20 cellular contexts compared by ENCODE assay signal in the genomic region with DNA sequence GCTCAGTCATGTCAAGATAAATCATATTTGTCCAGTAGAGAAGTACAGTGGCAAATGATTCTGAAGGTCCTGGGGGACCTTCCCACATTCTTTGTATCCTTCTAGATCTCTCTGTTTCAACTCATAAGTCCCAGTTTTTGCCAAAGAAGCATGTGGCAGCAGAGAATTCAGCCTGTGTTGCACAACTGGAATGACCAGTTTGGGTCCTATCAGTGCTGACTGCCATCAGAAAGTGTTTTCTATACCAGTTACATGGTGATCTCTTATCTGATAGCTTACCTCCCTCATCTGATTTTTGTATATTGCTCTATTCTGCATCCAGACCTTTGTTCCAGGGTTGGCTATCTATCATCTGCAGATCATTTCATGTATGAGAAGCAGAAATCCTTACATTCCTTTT. TPM values are rescaled to one million over a fixed set of nuclear protein-coding genes. Genes with fewer than 3 reads are reported as not detected.
DNase-seq lines count a peak whose midpoint lies in the region; ATAC-seq and TF ChIP-seq lines count a peak whose summit lies in the region.
"Had no signal": no experiment of that assay in that cellular context is flagged by ENCODE, and none has a peak within 500 bp of the region (broad histone marks: within the 10 kb centered on the region; RNA-seq: fewer than 3 reads in every experiment).

No MANE protein-coding gene starts in this region.

- no peaks in the 10 kb centered on the region for H3K9me3 ChIP-seq in HCT116 (ENCODE audit: control insufficient read depth in 1 of 2, insufficient read depth in 1 of 2, low read depth in 1 of 2, low read length in 2 of 2)
- H3K9me3 ChIP-seq in upper lobe of right lung: no peaks in the 10 kb centered on the region
- H3K9me3 ChIP-seq: BLaER1 treated with 17β-estradiol and CSF1 and Interleukin-3, amounts not matched to agents 10 nM and 100 nM had no signal

- TF ChIP-seq CTCF in HCT116 (IDR thresholded peaks at IDR 0.05 in 2 of 3, conservative IDR thresholded peaks at IDR 0.05 in 1 of 3; ENCODE audit: borderline replicate concordance in 1 of 3, insufficient read depth in 1 of 3, low read depth in 2 of 3, low read length in 2 of 3): no peak
- no peak for TF ChIP-seq CTCF in VCaP (conservative IDR thresholded peaks at IDR 0.05)
- no peak for TF ChIP-seq CTCF in mesothelial cell of epicardium (IDR thresholded peaks at IDR 0.05; ENCODE audit: unreplicated experiment)
- TF ChIP-seq CTCF in upper lobe of right lung (IDR thresholded peaks at IDR 0.05): no peak
- no peak for TF ChIP-seq CTCF in dorsolateral prefrontal cortex (IDR thresholded peaks at IDR 0.05 in 54 of 56, conservative IDR thresholded peaks at IDR 0.05 in 2 of 56; ENCODE audit: low read depth in 1 of 56, partially characterized antibody in 56 of 56)

- CTCF ChIA-PET in HCT116 (lab: Charles Lee): no interaction called here

- no peak overlapping the region for H2AFZ ChIP-seq in HCT116 (ENCODE audit: low read depth, low read length, poor library complexity, severe bottlenecking)

- POLR2A ChIA-PET in HCT116 (lab: Charles Lee): no interaction called here

- RAD21 ChIA-PET in HCT116 (lab: Charles Lee; ENCODE audit: low non-redundant PET in 1 of 2, low total read pairs in 2 of 2, uncharacterized antibody in 2 of 2, unreplicated experiment in 2 of 2): no interaction called here

- no peak for TF ChIP-seq RAD21 in HCT116 (IDR thresholded peaks at IDR 0.05; ENCODE audit: low read depth)

- BruUV-seq in HCT116 (replicated peaks; lab: Mats Ljungman, UMichigan): no TSS peak

- no peaks in the 10 kb centered on the region for H4K20me1 ChIP-seq in HCT116 (ENCODE audit: insufficient read depth)

- DNase-seq in HCT116 (ENCODE audit: low read depth, low spot score): no peak
- DNase-seq in mesothelial cell of epicardium (ENCODE audit: low spot score in 2 of 2, unreplicated experiment in 2 of 2): no peak
- no peak for DNase-seq in upper lobe of right lung
- DNase-seq in dorsolateral prefrontal cortex: no peak
- no peak for DNase-seq in NOMO-1 treated with DMSO at 0.1 percent for 48 hours (lab: John Stamatoyannopoulos, UW; ENCODE audit: unreplicated experiment)
- no peak for DNase-seq in activated T-helper 1 cell treated with anti-CD3 and anti-CD28 coated beads, Interleukin-12 subunit alpha, Interleukin-12 subunit beta, Interleukin-2, Interleukin-4 antibody, amounts not matched to agents 30 ng/mL and 10 ng/mL and 1 ng/mL, durations not matched to agents 14 hours and 24 hours and 36 hours (ENCODE audit: low spot score)
- DNase-seq: CD8-positive, alpha-beta memory T cell; DND-41; HFFc6; NCI-H1105 treated with DMSO at 0.1 percent for 48 hours; NCI-H1694; NCI-H2107; NCI-H510A; NCI-H774 had no signal

- no peaks in the 10 kb centered on the region for H3K36me3 Mint-ChIP-seq in mesothelial cell of epicardium
- no peaks in the 10 kb centered on the region for H3K36me3 Mint-ChIP-seq in activated T-helper 1 cell treated with anti-CD3 and anti-CD28 coated beads, Interleukin-12 subunit alpha, Interleukin-12 subunit beta, Interleukin-2, Interleukin-4 antibody, amounts not matched to agents 30 ng/mL and 10 ng/mL and 1 ng/mL, durations not matched to agents 14 hours and 24 hours and 36 hours (ENCODE audit: low read depth)
- H3K36me3 Mint-ChIP-seq: CD8-positive, alpha-beta memory T cell had no signal

- H3K4me2 ChIP-seq in HCT116 (ENCODE audit: low read length): no peak overlapping the region
- H3K4me2 ChIP-seq: BLaER1 treated with 17β-estradiol and CSF1 and Interleukin-3, amounts not matched to agents 10 nM and 100 nM had no signal

- H3K4me1 ChIP-seq in HCT116 (ENCODE audit: control insufficient read depth in 1 of 2, insufficient read depth in 2 of 2, low read length in 2 of 2) (peaks cover 3 to 5% of the 10 kb centered on the region in 2 experiments; a peak in 2 of 4 replicates), upper lobe of right lung (no peaks in the 10 kb centered on the region)

- no peaks in the 10 kb centered on the region for H3K9me2 ChIP-seq in HCT116 (ENCODE audit: insufficient read depth)

- no peak overlapping the region for H3K4me3 Mint-ChIP-seq in mesothelial cell of epicardium
- H3K4me3 Mint-ChIP-seq in activated T-helper 1 cell treated with anti-CD3 and anti-CD28 coated beads, Interleukin-12 subunit alpha, Interleukin-12 subunit beta, Interleukin-2, Interleukin-4 antibody, amounts not matched to agents 30 ng/mL and 10 ng/mL and 1 ng/mL, durations not matched to agents 14 hours and 24 hours and 36 hours: no peak overlapping the region
- H3K4me3 Mint-ChIP-seq: CD8-positive, alpha-beta memory T cell; HFFc6 had no signal

- no peaks in the 10 kb centered on the region for H3K79me2 ChIP-seq in HCT116 (ENCODE audit: insufficient read depth, low read length)

- H3K36me3 ChIP-seq in HCT116 (ENCODE audit: control insufficient read depth in 1 of 2, insufficient read depth in 2 of 2, low read length in 2 of 2) (no peaks in the 10 kb centered on the region), upper lobe of right lung (peaks cover 4% of the 10 kb centered on the region)

- no peaks in the 10 kb centered on the region for H3K27me3 ChIP-seq in HCT116 (ENCODE audit: insufficient read depth, low read length)
- H3K27me3 ChIP-seq in upper lobe of right lung: no peaks in the 10 kb centered on the region
- H3K27me3 ChIP-seq in dorsolateral prefrontal cortex: no peaks in the 10 kb centered on the region
- H3K27me3 ChIP-seq: BLaER1 treated with 17β-estradiol and CSF1 and Interleukin-3, amounts not matched to agents 10 nM and 100 nM had no signal

- H3K9ac ChIP-seq in HCT116 (ENCODE audit: low read length): no peak overlapping the region
- H3K9ac ChIP-seq: BLaER1 treated with 17β-estradiol and CSF1 and Interleukin-3, amounts not matched to agents 10 nM and 100 nM had no signal

- intact Hi-C loops in HCT116 (cut with micrococcal nuclease): no loop called here
- intact Hi-C loops in upper lobe of right lung (cut with DNase I): no loop called here
- intact Hi-C loops in dorsolateral prefrontal cortex (cut with DNase I): no loop called here
- intact Hi-C loops in activated T-helper 1 cell treated with anti-CD3 and anti-CD28 coated beads, Interleukin-12 subunit alpha, Interleukin-12 subunit beta, Interleukin-2, Interleukin-4 antibody, amounts not matched to agents 30 ng/mL and 10 ng/mL and 1 ng/mL, durations not matched to agents 14 hours and 24 hours and 36 hours (cut with micrococcal nuclease): loop anchor here (5.0 kb wide), 1 partner anchor 173 kb away; the partner anchor contains the start of gene SLC36A1

- no peak for TF ChIP-seq POLR2A in HCT116 (IDR thresholded peaks at IDR 0.05; ENCODE audit: borderline replicate concordance, extremely low read depth, insufficient read depth, insufficient read length)

- H3K27me3 Mint-ChIP-seq in mesothelial cell of epicardium (ENCODE audit: low read depth): no peaks in the 10 kb centered on the region
- H3K27me3 Mint-ChIP-seq in activated T-helper 1 cell treated with anti-CD3 and anti-CD28 coated beads, Interleukin-12 subunit alpha, Interleukin-12 subunit beta, Interleukin-2, Interleukin-4 antibody, amounts not matched to agents 30 ng/mL and 10 ng/mL and 1 ng/mL, durations not matched to agents 14 hours and 24 hours and 36 hours (ENCODE audit: insufficient read depth): peaks cover 11% of the 10 kb centered on the region

- H3K4me3 ChIP-seq in HCT116 (replicated peaks in 1 of 2; ENCODE audit: low read depth in 1 of 2, low read length in 2 of 2): no peak overlapping the region
- H3K4me3 ChIP-seq in upper lobe of right lung: no peak overlapping the region
- H3K4me3 ChIP-seq in dorsolateral prefrontal cortex: no peak overlapping the region
- H3K4me3 ChIP-seq: BLaER1 treated with 17β-estradiol and CSF1 and Interleukin-3, amounts not matched to agents 10 nM and 100 nM had no signal

- peaks cover 20% of the 10 kb centered on the region for H3K4me1 Mint-ChIP-seq in mesothelial cell of epicardium
- no peaks in the 10 kb centered on the region for H3K4me1 Mint-ChIP-seq in activated T-helper 1 cell treated with anti-CD3 and anti-CD28 coated beads, Interleukin-12 subunit alpha, Interleukin-12 subunit beta, Interleukin-2, Interleukin-4 antibody, amounts not matched to agents 30 ng/mL and 10 ng/mL and 1 ng/mL, durations not matched to agents 14 hours and 24 hours and 36 hours (ENCODE audit: low read depth)
- H3K4me1 Mint-ChIP-seq: CD8-positive, alpha-beta memory T cell had no signal

- no peaks in the 10 kb centered on the region for H3K9me3 Mint-ChIP-seq in mesothelial cell of epicardium
- H3K9me3 Mint-ChIP-seq in activated T-helper 1 cell treated with anti-CD3 and anti-CD28 coated beads, Interleukin-12 subunit alpha, Interleukin-12 subunit beta, Interleukin-2, Interleukin-4 antibody, amounts not matched to agents 30 ng/mL and 10 ng/mL and 1 ng/mL, durations not matched to agents 14 hours and 24 hours and 36 hours: no peaks in the 10 kb centered on the region
- H3K9me3 Mint-ChIP-seq: CD8-positive, alpha-beta memory T cell; HFFc6 had no signal

- H3K27ac Mint-ChIP-seq in mesothelial cell of epicardium: peak overlapping the region; percentile 83
- H3K27ac Mint-ChIP-seq in activated T-helper 1 cell treated with anti-CD3 and anti-CD28 coated beads, Interleukin-12 subunit alpha, Interleukin-12 subunit beta, Interleukin-2, Interleukin-4 antibody, amounts not matched to agents 30 ng/mL and 10 ng/mL and 1 ng/mL, durations not matched to agents 14 hours and 24 hours and 36 hours: no peak overlapping the region
- H3K27ac Mint-ChIP-seq: CD8-positive, alpha-beta memory T cell; HFFc6 had no signal

- ATAC-seq in HCT116: no peak
- peak; percentile 26 for ATAC-seq in upper lobe of right lung

- no peak overlapping the region for H3K27ac ChIP-seq in HCT116 (ENCODE audit: low read depth, low read length)
- peak overlapping the region; percentile 85 for H3K27ac ChIP-seq in VCaP
- no peak overlapping the region for H3K27ac ChIP-seq in upper lobe of right lung
- H3K27ac ChIP-seq in dorsolateral prefrontal cortex: no peak overlapping the region
- H3K27ac ChIP-seq: BLaER1 treated with 17β-estradiol and CSF1 and Interleukin-3, amounts not matched to agents 10 nM and 100 nM; RWPE1 had no signal

RNA-seq across cellular contexts. Expression of gene GM2A, which starts 21.7 kb away (rescaled TPM):
- total RNA-seq in HCT116 (2021; ENCODE audit: unreplicated experiment) (25.0 TPM), mesothelial cell of epicardium (41.8 to 42.9 TPM (median 42.7 TPM) in 3 replicates), upper lobe of right lung (104 TPM), dorsolateral prefrontal cortex (10 to 100 TPM; 25.4 to 82.0 (median 40.5) TPM)
- 17.1 and 22.4 TPM in 2 replicates for polyA plus RNA-seq in HCT116 (2012)
- total RNA-seq in activated T-helper 1 cell treated with anti-CD3 and anti-CD28 coated beads, Interleukin-12 subunit alpha, Interleukin-12 subunit beta, Interleukin-2, Interleukin-4 antibody, amounts not matched to agents 30 ng/mL and 10 ng/mL and 1 ng/mL, durations not matched to agents 14 hours and 24 hours and 36 hours: 16.9 and 21.1 TPM in 2 replicates

RNA-seq across cellular contexts. Expression of gene SLC36A3, which starts 28.9 kb away (rescaled TPM):
- not detected for total RNA-seq in HCT116 (2021; ENCODE audit: unreplicated experiment)
- not detected in 2 replicates for polyA plus RNA-seq in HCT116 (2012)
- not detected in 3 replicates for total RNA-seq in mesothelial cell of epicardium
- not detected for total RNA-seq in upper lobe of right lung
- not detected for total RNA-seq in dorsolateral prefrontal cortex
- total RNA-seq in activated T-helper 1 cell treated with anti-CD3 and anti-CD28 coated beads, Interleukin-12 subunit alpha, Interleukin-12 subunit beta, Interleukin-2, Interleukin-4 antibody, amounts not matched to agents 30 ng/mL and 10 ng/mL and 1 ng/mL, durations not matched to agents 14 hours and 24 hours and 36 hours: not detected in 2 replicates
- total RNA-seq: A673; CD8-positive, alpha-beta memory T cell; G401; HFFc6; LHCN-M2 had no signal
- polyA plus RNA-seq: CD8-positive, alpha-beta memory T cell had no signal

RNA-seq across cellular contexts. Expression of gene CCDC69, which starts 50.8 kb away (rescaled TPM):
- total RNA-seq in HCT116 (2021; ENCODE audit: unreplicated experiment) (4.3 TPM), mesothelial cell of epicardium (4.7 to 5.5 TPM (median 4.8 TPM) in 3 replicates), upper lobe of right lung (81.9 TPM), dorsolateral prefrontal cortex (10 to 100 TPM in 50 of 120 experiments, 1 to 10 TPM in 70; 4.3 to 17.0 (median 9.2) TPM)
- polyA plus RNA-seq in HCT116 (2012): 3.2 and 3.5 TPM in 2 replicates
- 24.3 and 25.4 TPM in 2 replicates for total RNA-seq in activated T-helper 1 cell treated with anti-CD3 and anti-CD28 coated beads, Interleukin-12 subunit alpha, Interleukin-12 subunit beta, Interleukin-2, Interleukin-4 antibody, amounts not matched to agents 30 ng/mL and 10 ng/mL and 1 ng/mL, durations not matched to agents 14 hours and 24 hours and 36 hours
- total RNA-seq: A673 had no signal
